ENCODE assay signal across 9 cellular contexts in genomic region chr12:131860472-131861260, GRCh38. TPM values are rescaled to one million over a fixed set of nuclear protein-coding genes. Genes with fewer than 3 reads are reported as not detected.
DNase-seq lines count a peak whose midpoint lies in the region; ATAC-seq and TF ChIP-seq lines count a peak whose summit lies in the region.
"Had no signal": no experiment of that assay in that cellular context is flagged by ENCODE, and none has a peak within 500 bp of the region (broad histone marks: within the 10 kb centered on the region; RNA-seq: fewer than 3 reads in every experiment).

No MANE protein-coding gene starts in this region.

- peak; percentile 86 for DNase-seq in AG10803 (ENCODE audit: low read depth)
- DNase-seq in HPDE6-E6E7 (ENCODE audit: extremely low spot score) = peak; percentile 72
- DNase-seq in RPMI8226 = peak; percentile 54
- DNase-seq in esophagus squamous epithelium (lab: John Stamatoyannopoulos, UW) = no peak
- DNase-seq in neural crest cell (ENCODE audit: low read depth, low spot score) = no peak
- no peak for DNase-seq in stimulated activated naive CD4-positive, alpha-beta T cell treated with Interleukin-2 at 50 U/mL for 16 hours (lab: John Stamatoyannopoulos, UW)

- peak overlapping the region in 3 of 4 donors; percentile 38 to 46 (median 44) for H3K27ac ChIP-seq in esophagus squamous epithelium
- H3K27ac ChIP-seq: tibial artery had no signal

- H3K36me3 ChIP-seq in esophagus squamous epithelium = no peaks in the 10 kb centered on the region
- H3K36me3 ChIP-seq: tibial artery had no signal

- intact Hi-C loops in esophagus squamous epithelium (cut with DNase I) = no loop called here

- peaks cover 0 to 29% (median 0%) of the 10 kb centered on the region in 4 donors for H3K27me3 ChIP-seq in esophagus squamous epithelium

- peak overlapping the region; percentile 82 for H3K4me3 Mint-ChIP-seq in neural crest cell

- 16 to 25% methylated on average over 10 to 16 of the region's 22 CpGs for WGBS in esophagus squamous epithelium, 2 donors

- TF ChIP-seq CTCF in AG10803 (conservative IDR thresholded peaks at IDR 0.05; ENCODE audit: low read length) (no peak), esophagus squamous epithelium (IDR thresholded peaks at IDR 0.05) (no peak), neural crest cell (conservative IDR thresholded peaks at IDR 0.05) (no peak)

- no peak for ATAC-seq in GM21526 (IDR thresholded peaks at IDR 0.05; ENCODE audit: low FRiP score, unreplicated experiment)
- no peak for ATAC-seq in GM19467 (IDR thresholded peaks at IDR 0.05; ENCODE audit: unreplicated experiment)

- H3K4me1 Mint-ChIP-seq in neural crest cell = peaks cover 57% of the 10 kb centered on the region

- H3K27ac Mint-ChIP-seq in neural crest cell (ENCODE audit: unreplicated experiment) = peak overlapping the region; percentile 86

- no peak for TF ChIP-seq POLR2A in esophagus squamous epithelium (IDR thresholded peaks at IDR 0.05)

- peak overlapping the region; percentile 26 for H3K4me3 ChIP-seq in AG10803 (ENCODE audit: low read length)
- H3K4me3 ChIP-seq in esophagus squamous epithelium = peak overlapping the region in 3 of 4 donors; percentile 21 to 56 (median 24)
- H3K4me3 ChIP-seq: tibial artery had no signal

- no peaks in the 10 kb centered on the region for H3K9me3 Mint-ChIP-seq in neural crest cell

- peaks cover 48% of the 10 kb centered on the region for H3K27me3 Mint-ChIP-seq in neural crest cell (ENCODE audit: low read depth)

- no peaks in the 10 kb centered on the region for H3K9me3 ChIP-seq in esophagus squamous epithelium
- H3K9me3 ChIP-seq: tibial artery had no signal

- H3K4me1 ChIP-seq in esophagus squamous epithelium = peaks cover 20 to 46% (median 31%) of the 10 kb centered on the region in 3 donors
- H3K4me1 ChIP-seq: tibial artery had no signal

- H3K36me3 Mint-ChIP-seq in neural crest cell (ENCODE audit: low read depth) = no peaks in the 10 kb centered on the region

RNA-seq across cellular contexts. Expression of gene MMP17, which starts 32.5 kb away (rescaled TPM):
- total RNA-seq in esophagus squamous epithelium = 1 to 10 TPM; 1.3 to 3.1 (median 1.9) TPM
- total RNA-seq in neural crest cell = 90.9 and 94.8 TPM in 2 replicates

RNA-seq across cellular contexts. Expression of gene ULK1, which starts 33.8 kb away (rescaled TPM):
- total RNA-seq in esophagus squamous epithelium = 10 to 100 TPM in 3 of 4 donors, 1 to 10 TPM in 1; 9.1 to 55.0 (median 19.5) TPM
- 59.2 and 69.3 TPM in 2 replicates for total RNA-seq in neural crest cell

Comparison
In these comparisons a context has a peak if more than half of its experiments do, and no peak if none do; other contexts are left out.
1. DNase-seq: peak in AG10803 (single experiment), HPDE6-E6E7 (single experiment) and RPMI8226 (single experiment); none in esophagus squamous epithelium (single experiment), neural crest cell (single experiment) and stimulated activated naive CD4-positive, alpha-beta T cell treated with Interleukin-2 at 50 U/mL for 16 hours (single experiment).
2. RNA of gene MMP17, which starts 32.5 kb away (total RNA-seq): 90.9 to 94.8 TPM in neural crest cell; 1.3 to 3.1 TPM in esophagus squamous epithelium; every median in the first group is over 10 times any median in the second.